ENCODE assay signal across 1 cellular context in the genomic region with DNA sequence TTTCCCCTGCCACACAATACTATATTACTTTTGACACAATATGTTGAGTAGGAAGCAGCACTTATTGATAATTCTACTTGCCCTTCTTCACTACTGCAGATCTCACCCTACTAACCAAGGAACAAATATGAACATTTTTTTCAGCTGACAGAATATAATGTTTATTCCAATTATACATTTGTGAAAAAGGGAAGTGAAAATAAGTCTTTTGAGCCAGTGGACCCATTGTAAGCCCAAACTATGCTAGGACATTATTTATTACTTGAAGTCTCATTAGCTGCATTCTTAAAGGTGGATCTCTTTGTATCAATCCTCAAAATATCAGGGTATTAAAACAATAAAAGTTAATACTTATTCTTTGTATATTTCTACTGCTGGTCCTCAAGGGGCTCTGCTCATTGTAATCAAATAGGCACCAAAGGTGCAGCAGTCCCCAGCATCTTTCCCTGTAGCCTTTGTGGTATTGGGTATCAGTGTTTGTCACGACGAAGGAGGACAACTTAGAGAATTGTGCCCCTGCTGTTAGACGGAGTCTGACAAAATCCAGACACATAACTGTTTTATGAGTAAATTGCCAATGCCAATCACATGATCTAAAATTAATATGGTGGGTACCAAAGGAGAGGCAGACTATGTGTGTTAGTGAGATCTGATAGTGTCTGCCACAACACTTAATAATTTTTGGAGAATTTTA.
TF ChIP-seq lines count a peak whose summit lies in the region.

No MANE protein-coding gene starts in this region.

TF ChIP-seq in WTC11, 78 proteins besides CTCF, POLR2A, EP300 and RAD21 (continued from another document):
- TF ChIP-seq ERG (CRISPR knock-in tag; IDR thresholded peaks at IDR 0.05), result no peak
- TF ChIP-seq NFATC4 (CRISPR knock-in tag; IDR thresholded peaks at IDR 0.05), result no peak
- TF ChIP-seq PRDM15 (CRISPR knock-in tag; IDR thresholded peaks at IDR 0.05), result no peak
- no peak for TF ChIP-seq CBFB (CRISPR knock-in tag; IDR thresholded peaks at IDR 0.05; ENCODE audit: low read depth)
- TF ChIP-seq ZNF317 (CRISPR knock-in tag; IDR thresholded peaks at IDR 0.05; ENCODE audit: borderline replicate concordance, low read depth), result no peak
- no peak for TF ChIP-seq IRF1 (CRISPR knock-in tag; IDR thresholded peaks at IDR 0.05)
- no peak for TF ChIP-seq KAT7 (CRISPR knock-in tag; IDR thresholded peaks at IDR 0.05; ENCODE audit: borderline replicate concordance)
- TF ChIP-seq, protein P1, sequence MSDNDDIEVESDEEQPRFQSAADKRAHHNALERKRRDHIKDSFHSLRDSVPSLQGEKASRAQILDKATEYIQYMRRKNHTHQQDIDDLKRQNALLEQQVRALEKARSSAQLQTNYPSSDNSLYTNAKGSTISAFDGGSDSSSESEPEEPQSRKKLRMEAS (CRISPR knock-in tag; IDR thresholded peaks at IDR 0.05), result no peak
- TF ChIP-seq ZNF219 (CRISPR knock-in tag; IDR thresholded peaks at IDR 0.05; ENCODE audit: borderline replicate concordance), result no peak
TF ChIP-seq in WTC11: peak in this region for 2.
